ENCODE assay signal across 9 cellular contexts in the genomic region with DNA sequence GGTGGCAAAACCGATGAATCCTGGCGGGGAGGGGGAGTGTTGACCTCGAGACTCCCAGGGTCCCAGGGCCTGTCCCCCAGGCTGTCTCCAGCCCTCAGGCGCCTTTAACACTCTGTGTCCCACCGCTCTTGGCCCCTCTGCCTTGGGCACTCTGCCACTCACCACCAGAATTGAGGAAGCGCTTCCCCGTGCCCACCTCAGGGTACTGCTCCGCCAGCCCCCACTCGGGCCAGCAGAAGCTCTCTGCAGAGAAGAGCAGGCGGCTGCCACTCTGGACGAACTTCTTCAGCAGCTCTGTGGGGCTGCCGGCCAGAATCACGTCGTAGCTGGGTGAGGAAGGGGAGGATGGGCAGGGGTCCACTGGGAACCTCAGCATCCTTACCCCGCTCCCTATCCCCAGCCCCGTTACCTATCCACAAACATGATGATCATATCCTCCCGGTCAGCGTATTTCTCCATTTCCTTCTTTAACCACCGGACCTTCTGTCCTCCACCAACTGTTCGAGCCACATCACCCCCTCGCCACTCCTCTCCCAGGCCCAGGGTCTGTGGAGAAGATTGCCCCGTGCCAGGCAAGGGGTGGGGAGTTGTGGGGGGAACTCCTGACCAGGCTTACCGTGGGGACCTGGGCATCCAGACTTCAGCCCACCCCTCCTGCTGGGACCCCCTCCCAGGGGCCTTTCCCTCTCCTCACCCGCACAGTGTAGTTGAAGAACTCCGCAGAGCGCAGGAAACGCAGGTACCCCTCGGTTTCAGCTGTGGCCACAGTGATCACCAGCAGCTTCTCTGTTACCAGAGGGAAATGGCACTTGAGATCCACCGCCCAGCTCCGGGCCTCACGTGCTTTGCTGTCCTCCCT. TPM values are rescaled to one million over a fixed set of nuclear protein-coding genes. Genes with fewer than 3 reads are reported as not detected.
DNase-seq lines count a peak whose midpoint lies in the region; ATAC-seq and TF ChIP-seq lines count a peak whose summit lies in the region.
"Had no signal": no experiment of that assay in that cellular context is flagged by ENCODE, and none has a peak within 500 bp of the region (broad histone marks: within the 10 kb centered on the region; RNA-seq: fewer than 3 reads in every experiment).

No MANE protein-coding gene starts in this region.

- CTCF ChIA-PET in activated CD8-positive, alpha-beta memory T cell treated with anti-CD3 and anti-CD28 coated beads, Interleukin-2, amount 10 ng/mL, durations not matched to agents 7 days and 5 days (lab: Charles Lee): interaction anchor here (1.0 to 2.9 kb wide), 8 partner anchors 12 to 130 kb away, joined by 3 to 69 read pairs (median 8); a partner anchor contains a TSS

- H3K4me1 Mint-ChIP-seq in activated CD8-positive, alpha-beta memory T cell treated with anti-CD3 and anti-CD28 coated beads, Interleukin-2, amount 10 ng/mL, durations not matched to agents 7 days and 5 days: peaks cover 27% of the 10 kb centered on the region

- peaks cover 4% of the 10 kb centered on the region for H3K36me3 Mint-ChIP-seq in activated CD8-positive, alpha-beta memory T cell treated with anti-CD3 and anti-CD28 coated beads, Interleukin-2, amount 10 ng/mL, durations not matched to agents 7 days and 5 days

- TF ChIP-seq CTCF in WERI-Rb-1 (IDR thresholded peaks at IDR 0.05; ENCODE audit: low read depth, low read length) (no peak), omental fat pad (IDR thresholded peaks at IDR 0.05) (no peak)

- H3K9me3 ChIP-seq in WERI-Rb-1 (ENCODE audit: severe bottlenecking) (no peaks in the 10 kb centered on the region), right cardiac atrium (ENCODE audit: control insufficient read depth, low read length) (no peaks in the 10 kb centered on the region)

- no peaks in the 10 kb centered on the region for H3K9me3 Mint-ChIP-seq in activated CD8-positive, alpha-beta memory T cell treated with anti-CD3 and anti-CD28 coated beads, Interleukin-2, amount 10 ng/mL, durations not matched to agents 7 days and 5 days (ENCODE audit: low read depth)

- H3K27ac ChIP-seq in WERI-Rb-1: peak overlapping the region; percentile 85
- H3K27ac ChIP-seq in right cardiac atrium (ENCODE audit: low read length): no peak overlapping the region

- peak overlapping the region; percentile 77 for H3K27ac Mint-ChIP-seq in activated CD8-positive, alpha-beta memory T cell treated with anti-CD3 and anti-CD28 coated beads, Interleukin-2, amount 10 ng/mL, durations not matched to agents 7 days and 5 days

- no peak for DNase-seq in activated CD8-positive, alpha-beta memory T cell treated with anti-CD3 and anti-CD28 coated beads, Interleukin-2, amount 10 ng/mL, durations not matched to agents 7 days and 5 days
- no peak for DNase-seq in activated CD8-positive, alpha-beta memory T cell treated with anti-CD3 and anti-CD28 coated beads, Interleukin-2, amount 50 U/mL, for 4 hours
- DNase-seq in WERI-Rb-1 (no peak), right cardiac atrium (peak in 2 of 3 donors; percentile 44 to 69), omental fat pad (ENCODE audit: low spot score) (no peak)
- DNase-seq in stimulated activated CD8-positive, alpha-beta memory T cell treated with anti-CD3 and anti-CD28 coated beads, Interleukin-4, amount 100 ng/mL, for 48 hours: peak; percentile 30

- intact Hi-C loops in right cardiac atrium (cut with DNase I): loop anchor here in 1 of 4 donors (5.0 kb wide), 1 partner anchor 36 kb away; no protein-coding TSS in a partner anchor

- H3K4me3 Mint-ChIP-seq in activated CD8-positive, alpha-beta memory T cell treated with anti-CD3 and anti-CD28 coated beads, Interleukin-2, amount 10 ng/mL, durations not matched to agents 7 days and 5 days: peak overlapping the region; percentile 93

- peaks cover 26% of the 10 kb centered on the region for H3K36me3 ChIP-seq in WERI-Rb-1

- WGBS in right cardiac atrium: 58% methylated on average over 31 of the region's 31 CpGs

- peaks cover 2% of the 10 kb centered on the region for H3K4me1 ChIP-seq in right cardiac atrium (ENCODE audit: control insufficient read depth, insufficient read depth, low read length)

- H3K4me3 ChIP-seq in WERI-Rb-1 (ENCODE audit: low read depth, low read length): peak overlapping the region; percentile 96
- H3K4me3 ChIP-seq in right cardiac atrium (ENCODE audit: low read length): peak overlapping the region; percentile 76

- H3K27me3 ChIP-seq in WERI-Rb-1 (ENCODE audit: insufficient read depth, low read depth, severe bottlenecking) (no peaks in the 10 kb centered on the region), right cardiac atrium (ENCODE audit: control insufficient read depth, insufficient read depth) (no peaks in the 10 kb centered on the region)

- H3K27me3 Mint-ChIP-seq in activated CD8-positive, alpha-beta memory T cell treated with anti-CD3 and anti-CD28 coated beads, Interleukin-2, amount 10 ng/mL, durations not matched to agents 7 days and 5 days: no peaks in the 10 kb centered on the region

- no peak for ATAC-seq in activated CD8-positive, alpha-beta memory T cell treated with anti-CD3 and anti-CD28 coated beads, Interleukin-2, amount 10 ng/mL, durations not matched to agents 7 days and 5 days
- ATAC-seq in right cardiac atrium: no peak
- no peak for ATAC-seq in HG02759 (IDR thresholded peaks at IDR 0.05; ENCODE audit: unreplicated experiment)
- ATAC-seq in omental fat pad (ENCODE audit: low FRiP score): no peak
- no peak for ATAC-seq in GM19455 (IDR thresholded peaks at IDR 0.05; ENCODE audit: unreplicated experiment)

RNA-seq across cellular contexts. Expression of a gene that starts 1.2 kb away (rescaled TPM):
- 10 to 100 TPM; 41.6 to 42.3 TPM for total RNA-seq in activated CD8-positive, alpha-beta memory T cell treated with anti-CD3 and anti-CD28 coated beads, Interleukin-2, amount 10 ng/mL, durations not matched to agents 7 days and 5 days
- total RNA-seq in right cardiac atrium: 10 to 100 TPM; 34.8 to 52.8 (median 44.0) TPM
- polyA plus RNA-seq in right cardiac atrium: 31.2 TPM
- 10 to 100 TPM; 41.1 to 68.5 (median 51.6) TPM for total RNA-seq in omental fat pad

RNA-seq across cellular contexts. Expression of a gene that starts 1.7 kb away (rescaled TPM):
- 10 to 100 TPM; 56.6 to 57.1 TPM for total RNA-seq in activated CD8-positive, alpha-beta memory T cell treated with anti-CD3 and anti-CD28 coated beads, Interleukin-2, amount 10 ng/mL, durations not matched to agents 7 days and 5 days
- total RNA-seq in right cardiac atrium (10 to 100 TPM; 51.5 to 62.8 (median 55.5) TPM), omental fat pad (100 to 1,000 TPM in 1 of 4 donors, 10 to 100 TPM in 3; 54.6 to 113 (median 77.1) TPM)
- polyA plus RNA-seq in right cardiac atrium: 108 TPM

RNA-seq across cellular contexts. Expression of a gene that starts 15.4 kb away (rescaled TPM):
- not detected for total RNA-seq in activated CD8-positive, alpha-beta memory T cell treated with anti-CD3 and anti-CD28 coated beads, Interleukin-2, amount 10 ng/mL, durations not matched to agents 7 days and 5 days
- total RNA-seq in right cardiac atrium (not detected), omental fat pad (not detected)
- polyA plus RNA-seq in right cardiac atrium: not detected
- polyA plus RNA-seq: adipose tissue had no signal

RNA-seq across cellular contexts. Expression of a gene that starts 21.4 kb away (rescaled TPM):
- 10 to 100 TPM; 21.6 TPM for total RNA-seq in activated CD8-positive, alpha-beta memory T cell treated with anti-CD3 and anti-CD28 coated beads, Interleukin-2, amount 10 ng/mL, durations not matched to agents 7 days and 5 days
- total RNA-seq in right cardiac atrium: 1 to 10 TPM; 2.4 to 3.4 (median 3.0) TPM
- 4.2 TPM for polyA plus RNA-seq in right cardiac atrium
- total RNA-seq in omental fat pad: 100 to 1,000 TPM in 1 of 4 donors, 10 to 100 TPM in 3; 43.3 to 280 (median 60.5) TPM

RNA-seq across cellular contexts. Expression of a gene that starts 28.7 kb away (rescaled TPM):
- total RNA-seq in activated CD8-positive, alpha-beta memory T cell treated with anti-CD3 and anti-CD28 coated beads, Interleukin-2, amount 10 ng/mL, durations not matched to agents 7 days and 5 days: 100 to 1,000 TPM in 1 of 2 experiments, 10 to 100 TPM in 1; 86.7 to 117 TPM
- total RNA-seq in right cardiac atrium: 100 to 1,000 TPM; 245 to 315 (median 279) TPM
- polyA plus RNA-seq in right cardiac atrium: 297 TPM
- total RNA-seq in omental fat pad: 100 to 1,000 TPM; 243 to 384 (median 344) TPM

Comparison
In these comparisons a context has a peak if more than half of its experiments do, and no peak if none do; other contexts are left out.
1. DNase-seq: peak in right cardiac atrium (2 of 3) and stimulated activated CD8-positive, alpha-beta memory T cell treated with anti-CD3 and anti-CD28 coated beads, Interleukin-4, amount 100 ng/mL, for 48 hours (single experiment); none in activated CD8-positive, alpha-beta memory T cell treated with anti-CD3 and anti-CD28 coated beads, Interleukin-2, amount 10 ng/mL, durations not matched to agents 7 days and 5 days (single experiment), activated CD8-positive, alpha-beta memory T cell treated with anti-CD3 and anti-CD28 coated beads, Interleukin-2, amount 50 U/mL, for 4 hours (single experiment), WERI-Rb-1 (single experiment) and omental fat pad (single experiment).